Comparison of ENCODE assay signal across 1 cellular context in genomic region chr15:77599357-77599756, GRCh38.
TF ChIP-seq lines count a peak whose summit lies in the region.

No MANE protein-coding gene starts in this region.

TF ChIP-seq in K562, 482 proteins besides CTCF, POLR2A, EP300 and RAD21:
- TF ChIP-seq, protein P1, sequence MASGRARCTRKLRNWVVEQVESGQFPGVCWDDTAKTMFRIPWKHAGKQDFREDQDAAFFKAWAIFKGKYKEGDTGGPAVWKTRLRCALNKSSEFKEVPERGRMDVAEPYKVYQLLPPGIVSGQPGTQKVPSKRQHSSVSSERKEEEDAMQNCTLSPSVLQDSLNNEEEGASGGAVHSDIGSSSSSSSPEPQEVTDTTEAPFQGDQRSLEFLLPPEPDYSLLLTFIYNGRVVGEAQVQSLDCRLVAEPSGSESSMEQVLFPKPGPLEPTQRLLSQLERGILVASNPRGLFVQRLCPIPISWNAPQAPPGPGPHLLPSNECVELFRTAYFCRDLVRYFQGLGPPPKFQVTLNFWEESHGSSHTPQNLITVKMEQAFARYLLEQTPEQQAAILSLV (tag; IDR thresholded peaks at IDR 0.05): no peak
- TF ChIP-seq ZBTB7A (IDR thresholded peaks at IDR 0.05; ENCODE audit: borderline replicate concordance, control insufficient read depth, low read depth, low read length): peak; percentile 25; the same call in 1 of the 2 replicates
